Comparison of ENCODE assay signal across 27 cellular contexts in genomic region chr10:74322565-74322964, GRCh38.
"Had no signal": no experiment of that assay in that cellular context is flagged by ENCODE, and none has a peak within 500 bp of the region (broad histone marks: within the 10 kb centered on the region; RNA-seq: fewer than 3 reads in every experiment).

No MANE protein-coding gene starts in this region.

- FAIRE-seq: endometrium had no signal

- H3K4me3 Mint-ChIP-seq: effector memory CD8-positive, alpha-beta T cell; naive thymus-derived CD4-positive, alpha-beta T cell; nephron; stimulated activated memory B cell treated with anti-CD40 and anti-IgM and Interleukin-4, amounts not matched to agents 10 μg/mL and 1 μg/mL and 100 μg/mL, for 72 hours; stimulated activated naive CD8-positive, alpha-beta T cell treated with anti-CD3 and anti-CD28 coated beads, Interleukin-15, Interleukin-2, amounts not matched to agents 100 ng/mL and 50 ng/mL, for 24 hours had no signal

- H3K27me3 Mint-ChIP-seq: effector memory CD8-positive, alpha-beta T cell; naive thymus-derived CD4-positive, alpha-beta T cell; stimulated activated memory B cell treated with anti-CD40 and anti-IgM and Interleukin-4, amounts not matched to agents 10 μg/mL and 1 μg/mL and 100 μg/mL, for 72 hours; stimulated activated naive CD8-positive, alpha-beta T cell treated with anti-CD3 and anti-CD28 coated beads, Interleukin-15, Interleukin-2, amounts not matched to agents 100 ng/mL and 50 ng/mL, for 24 hours had no signal

- H3K27me3 ChIP-seq: esophagus squamous epithelium, heart right ventricle, left lung, spleen, suprapubic skin, transverse colon, upper lobe of right lung, uterus had no signal

- ATAC-seq: effector memory CD8-positive, alpha-beta T cell; heart right ventricle; left cardiac atrium; left lung; mucosa of descending colon; naive thymus-derived CD4-positive, alpha-beta T cell; psoas muscle; right cardiac atrium; stimulated activated memory B cell treated with anti-CD40 and anti-IgM and Interleukin-4, amounts not matched to agents 10 μg/mL and 1 μg/mL and 100 μg/mL, for 72 hours; upper lobe of right lung had no signal

- H3K36me3 ChIP-seq: heart right ventricle, left lung, upper lobe of right lung, uterus had no signal

- DNase-seq: cortex of kidney; effector memory CD8-positive, alpha-beta T cell; erythroblast; esophagus squamous epithelium; foreskin melanocyte; glutamatergic neuron; heart right ventricle; hippocampal formation; left cardiac atrium; left lung; mucosa of descending colon; naive thymus-derived CD4-positive, alpha-beta T cell; nucleus accumbens; posterior cingulate gyrus; psoas muscle; right cardiac atrium; spleen; stimulated activated CD4-positive, alpha-beta T cell treated with anti-CD3 and anti-CD28 coated beads, Interleukin-4, amount 100 ng/mL, for 4 hours; transverse colon; upper lobe of right lung; uterus had no signal

- H3K9me3 ChIP-seq: suprapubic skin had no signal

- H3K27ac Mint-ChIP-seq: nephron; stimulated activated memory B cell treated with anti-CD40 and anti-IgM and Interleukin-4, amounts not matched to agents 10 μg/mL and 1 μg/mL and 100 μg/mL, for 72 hours; stimulated activated naive CD8-positive, alpha-beta T cell treated with anti-CD3 and anti-CD28 coated beads, Interleukin-15, Interleukin-2, amounts not matched to agents 100 ng/mL and 50 ng/mL, for 24 hours had no signal

- H3K4me3 ChIP-seq: esophagus squamous epithelium, heart right ventricle, left lung, mucosa of descending colon, psoas muscle, skin epidermis, spleen, suprapubic skin, transverse colon, upper lobe of right lung, uterus had no signal

- H3K4me1 Mint-ChIP-seq: nephron had no signal

- H3K4me1 ChIP-seq: esophagus squamous epithelium, heart right ventricle, left lung, psoas muscle, spleen, suprapubic skin, transverse colon, upper lobe of right lung, uterus had no signal

- H3K27ac ChIP-seq: esophagus squamous epithelium, heart right ventricle, left lung, psoas muscle, skin epidermis, spleen, suprapubic skin, transverse colon, upper lobe of right lung, uterus had no signal
